9 cellular contexts compared by ENCODE assay signal in the genomic region with DNA sequence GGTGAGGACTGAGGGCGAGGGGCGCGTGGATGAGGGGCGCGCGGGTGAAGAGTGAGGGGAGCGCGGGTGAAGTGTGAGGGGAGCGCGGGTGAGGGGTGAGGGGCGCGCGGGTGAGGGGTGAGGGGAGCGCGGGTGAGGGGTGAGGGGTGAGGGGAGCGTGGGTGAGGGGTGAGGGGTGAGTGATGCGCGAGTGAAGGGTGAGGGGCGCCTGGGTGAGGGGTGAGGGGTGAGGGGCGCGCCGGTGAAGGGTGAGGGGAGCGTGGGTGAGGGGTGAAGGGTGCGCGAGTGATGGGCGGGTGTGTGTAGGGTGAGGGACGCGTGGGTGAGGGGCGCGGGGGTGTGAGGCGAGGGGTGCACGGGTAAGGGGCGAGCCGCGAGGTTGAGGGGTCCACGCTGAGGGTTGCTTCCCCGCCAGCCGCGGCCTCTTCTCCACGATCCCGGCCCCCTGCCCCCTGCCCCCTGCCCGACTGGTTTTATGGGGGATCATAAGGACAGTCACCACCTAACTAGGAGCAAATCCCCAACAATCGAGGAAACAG. TPM values are rescaled to one million over a fixed set of nuclear protein-coding genes. Genes with fewer than 3 reads are reported as not detected.
DNase-seq lines count a peak whose midpoint lies in the region; ATAC-seq and TF ChIP-seq lines count a peak whose summit lies in the region.
"Had no signal": no experiment of that assay in that cellular context is flagged by ENCODE, and none has a peak within 500 bp of the region (broad histone marks: within the 10 kb centered on the region; RNA-seq: fewer than 3 reads in every experiment).

No MANE protein-coding gene starts in this region.

- DNase-seq in Calu3 (no peak), SJCRH30 (no peak), foreskin fibroblast (no peak), AML-193 (lab: John Stamatoyannopoulos, UW) (no peak), glomerular visceral epithelial cell (ENCODE audit: extremely low spot score) (no peak)

- no peaks in the 10 kb centered on the region for H3K27me3 Mint-ChIP-seq in Calu3 (ENCODE audit: unreplicated experiment)

- peak overlapping the region; percentile 30 for H3K4me3 Mint-ChIP-seq in Calu3 (ENCODE audit: low read depth, unreplicated experiment)

- H3K36me3 ChIP-seq in SJCRH30 (no peaks in the 10 kb centered on the region), rectal smooth muscle tissue (ENCODE audit: control insufficient read depth, insufficient read depth, low read length) (no peaks in the 10 kb centered on the region)

- TF ChIP-seq CTCF in Calu3 (IDR thresholded peaks at IDR 0.05; ENCODE audit: unreplicated experiment) (no peak), foreskin fibroblast (IDR thresholded peaks at IDR 0.05; ENCODE audit: low read depth, low read length) (no peak)

- no peak overlapping the region for H3K9ac ChIP-seq in rectal smooth muscle tissue (ENCODE audit: low read length)

- ATAC-seq in GM19452 (IDR thresholded peaks at IDR 0.05; ENCODE audit: unreplicated experiment) (no peak), HG03520 (IDR thresholded peaks at IDR 0.05; ENCODE audit: unreplicated experiment) (no peak)

- no TSS peak for BruUV-seq in Calu3 (replicated peaks; lab: Mats Ljungman, UMichigan)

- no peaks in the 10 kb centered on the region for H3K27me3 ChIP-seq in SJCRH30
- no peaks in the 10 kb centered on the region for H3K27me3 ChIP-seq in rectal smooth muscle tissue (ENCODE audit: control insufficient read depth, insufficient read depth, low read length)

- H3K27ac Mint-ChIP-seq in Calu3 (ENCODE audit: unreplicated experiment), result no peak overlapping the region

- H3K9me3 Mint-ChIP-seq in Calu3 (ENCODE audit: low read depth, unreplicated experiment), result no peaks in the 10 kb centered on the region

- CTCF ChIA-PET in Calu3 (lab: Charles Lee), result no interaction called here

- H3K4me3 ChIP-seq in SJCRH30, result peak overlapping the region; percentile 65
- peak overlapping the region; percentile 67 to 78 for H3K4me3 ChIP-seq in foreskin fibroblast (ENCODE audit: low read depth in 1 of 2, low read length in 2 of 2)
- peak overlapping the region; percentile 78 for H3K4me3 ChIP-seq in rectal smooth muscle tissue (ENCODE audit: low read length)

- intact Hi-C loops in Calu3 (cut with micrococcal nuclease; ENCODE audit: unreplicated experiment), result no loop called here

- H3K36me3 Mint-ChIP-seq in Calu3 (ENCODE audit: insufficient read depth, unreplicated experiment), result peaks cover 16% of the 10 kb centered on the region

- H3K4me1 ChIP-seq in SJCRH30, result no peaks in the 10 kb centered on the region
- H3K4me1 ChIP-seq in rectal smooth muscle tissue (ENCODE audit: control insufficient read depth, insufficient read depth, low read length), result peaks cover 8% of the 10 kb centered on the region

- H3K27ac ChIP-seq in SJCRH30 (no peak overlapping the region), rectal smooth muscle tissue (ENCODE audit: low read depth, low read length) (no peak overlapping the region)

- no peaks in the 10 kb centered on the region for H3K9me3 ChIP-seq in SJCRH30 (replicated peaks)

- H3K4me1 Mint-ChIP-seq in Calu3 (ENCODE audit: low read depth, unreplicated experiment), result no peaks in the 10 kb centered on the region

RNA-seq across cellular contexts. Expression of a gene that starts 1.1 kb away (rescaled TPM):
- 19.5 and 23.4 TPM in 2 replicates for total RNA-seq in Calu3 (2022)
- total RNA-seq in SJCRH30 (2014; rRNA removed; shearing (Covaris generic)), result 14.2 and 16.3 TPM in 2 replicates

RNA-seq across cellular contexts. Expression of a gene that starts 11.9 kb away (rescaled TPM):
- total RNA-seq in Calu3 (2022), result 17.9 and 18.8 TPM in 2 replicates
- total RNA-seq in SJCRH30 (2014; rRNA removed; shearing (Covaris generic)), result not detected in 2 replicates
- total RNA-seq: HT1080 had no signal

RNA-seq across cellular contexts. Expression of a gene that starts 35.8 kb away (rescaled TPM):
- 64.1 and 75.9 TPM in 2 replicates for total RNA-seq in Calu3 (2022)
- total RNA-seq in SJCRH30 (2014; rRNA removed; shearing (Covaris generic)), result 59.4 and 60.7 TPM in 2 replicates

Comparison
In these comparisons a context has a peak if more than half of its experiments do, and no peak if none do; other contexts are left out.
1. RNA of a gene that starts 11.9 kb away (total RNA-seq): 17.9 to 18.8 TPM in Calu3; not detected in SJCRH30; every median in the first group is over 10 times any median in the second.
2. Peak in every context shown above with its lines, with median percentiles within 50 percentile points of each other: H3K4me3 ChIP-seq.